Comparison of ENCODE assay signal across 2 cellular contexts in the genomic region with DNA sequence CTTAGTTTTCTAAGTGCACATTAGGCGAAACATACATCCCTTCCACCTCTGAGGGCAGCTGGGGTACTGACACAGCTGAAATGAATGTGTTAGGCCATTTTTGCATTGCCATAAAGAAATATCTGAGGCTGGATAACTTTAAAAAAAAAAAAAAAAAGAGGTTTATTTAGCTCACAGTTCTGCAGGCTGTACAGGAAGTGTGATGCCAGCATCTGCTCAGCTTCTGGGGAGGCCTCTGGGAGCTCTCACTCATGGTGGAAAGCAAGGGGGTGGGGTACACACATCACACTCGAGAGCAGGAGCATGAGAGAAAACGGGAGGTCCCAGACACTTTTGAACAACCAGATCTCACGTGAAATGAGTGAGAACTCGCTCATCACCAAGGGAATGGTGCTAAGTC.
TF ChIP-seq lines count a peak whose summit lies in the region.

No MANE protein-coding gene starts in this region.

TF ChIP-seq in HepG2, 621 proteins besides CTCF, POLR2A, EP300 and RAD21:
- no peak for TF ChIP-seq ZNF138 (CRISPR knock-in tag; IDR thresholded peaks at IDR 0.05; ENCODE audit: low read depth)
- TF ChIP-seq ZNF317 (CRISPR knock-in tag; IDR thresholded peaks at IDR 0.05): no peak
- no peak for TF ChIP-seq ZNF292 (CRISPR knock-in tag; IDR thresholded peaks at IDR 0.05; ENCODE audit: borderline replicate concordance, low read depth)
- TF ChIP-seq ZNF766 (CRISPR knock-in tag; IDR thresholded peaks at IDR 0.05; ENCODE audit: borderline replicate concordance): peak; percentile 73; the same call in 1 of the 2 replicates
TF ChIP-seq in HepG2: peak in this region for 1.

TF ChIP-seq in K562, 482 proteins besides CTCF, POLR2A, EP300 and RAD21:
- TF ChIP-seq ZNF197 (CRISPR knock-in tag; IDR thresholded peaks at IDR 0.05; ENCODE audit: low read depth) (no peak), KLF6 (CRISPR knock-in tag; IDR thresholded peaks at IDR 0.05; ENCODE audit: borderline replicate concordance) (no peak), ZHX1 (conservative IDR thresholded peaks at IDR 0.05; ENCODE audit: low read length) (no peak), ZNF766 (CRISPR knock-in tag; conservative IDR thresholded peaks at IDR 0.05) (peak; percentile 94), ZNF174 (CRISPR knock-in tag; IDR thresholded peaks at IDR 0.05) (no peak)
